Comparison of ENCODE assay signal across 8 cellular contexts in the genomic region with DNA sequence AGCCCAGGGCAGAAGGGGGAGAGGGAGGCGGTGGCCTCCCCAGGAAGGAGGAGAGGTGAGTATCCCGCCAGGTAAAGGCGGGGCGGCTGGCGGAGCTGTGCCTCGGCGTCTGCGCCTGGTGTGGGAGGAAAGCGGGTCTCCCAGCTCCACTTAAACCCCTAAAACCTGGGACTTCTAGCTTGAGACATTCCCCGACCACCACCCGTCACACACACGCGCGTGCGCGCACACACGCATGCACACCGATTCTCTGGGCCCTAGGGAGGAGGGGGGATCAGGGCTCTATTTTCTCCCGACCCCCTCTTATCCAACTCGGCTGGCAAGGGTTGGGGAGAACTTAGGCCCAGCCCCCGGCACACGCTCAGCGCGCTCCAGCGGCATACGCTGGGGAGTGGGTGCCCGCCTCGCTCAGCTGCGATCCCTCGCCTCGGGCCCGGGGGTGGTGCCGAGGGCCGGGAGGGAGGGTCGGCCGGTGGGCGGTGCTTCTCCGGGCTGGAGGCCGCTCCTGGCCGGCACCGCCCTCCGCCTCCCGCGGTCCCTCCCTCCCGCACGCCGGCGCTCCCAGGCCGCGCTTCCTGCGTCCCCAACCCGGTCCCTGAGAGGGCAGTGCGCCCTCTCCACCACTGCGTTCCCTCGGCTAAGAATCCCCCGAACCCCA. TPM values are rescaled to one million over a fixed set of nuclear protein-coding genes. Genes with fewer than 3 reads are reported as not detected.
DNase-seq lines count a peak whose midpoint lies in the region; ATAC-seq, FAIRE-seq and TF ChIP-seq lines count a peak whose summit lies in the region.

A gene with protein sequence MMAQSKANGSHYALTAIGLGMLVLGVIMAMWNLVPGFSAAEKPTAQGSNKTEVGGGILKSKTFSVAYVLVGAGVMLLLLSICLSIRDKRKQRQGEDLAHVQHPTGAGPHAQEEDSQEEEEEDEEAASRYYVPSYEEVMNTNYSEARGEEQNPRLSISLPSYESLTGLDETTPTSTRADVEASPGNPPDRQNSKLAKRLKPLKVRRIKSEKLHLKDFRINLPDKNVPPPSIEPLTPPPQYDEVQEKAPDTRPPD (plus strand): TSS at position 564 of the 658 bp plus-strand sequence. CDS start 61,341 bp downstream, outside the sequence.

- TF ChIP-seq CTCF in AG10803 (conservative IDR thresholded peaks at IDR 0.05; ENCODE audit: low read length) = no peak
- TF ChIP-seq CTCF in PC-3 (conservative IDR thresholded peaks at IDR 0.05; ENCODE audit: low read depth, low read length) = no peak
- no peak for TF ChIP-seq CTCF in kidney (IDR thresholded peaks at IDR 0.05; ENCODE audit: borderline replicate concordance, extremely low read depth, insufficient read depth)
- TF ChIP-seq CTCF in smooth muscle cell (IDR thresholded peaks at IDR 0.05; ENCODE audit: borderline replicate concordance, insufficient read depth, poor library complexity, severe bottlenecking) = no peak

- BruUV-seq in PC-3 (replicated peaks; lab: Mats Ljungman, UMichigan) = TSS peak; percentile 68

- in situ Hi-C loops in GM23248 (cut with MboI) = no loop called here

- intact Hi-C loops in PC-3 (cut with micrococcal nuclease) = loop anchor here (2.0 kb wide), 2 partner anchors 25 kb away; no protein-coding TSS in a partner anchor
- intact Hi-C loops in kidney (cut with DNase I) = loop anchor here (5.0 kb wide), 1 partner anchor 119 kb away; no protein-coding TSS in a partner anchor

- H3K27ac ChIP-seq in GM23248 (no peak within 1 kb of the TSS), PC-3 (ENCODE audit: low read length) (peak within 1 kb of the TSS; percentile 67), kidney (ENCODE audit: low read depth in 2 of 2, low read length in 2 of 2) (peak within 1 kb of the TSS; percentile 83 to 93), smooth muscle cell (ENCODE audit: low read depth) (peak within 1 kb of the TSS; percentile 57)

- peaks cover 60% of the 10 kb centered on the region for H3K27me3 Mint-ChIP-seq in central memory CD8-positive, alpha-beta T cell

- H3K36me3 Mint-ChIP-seq in central memory CD8-positive, alpha-beta T cell (ENCODE audit: insufficient read depth) = no peaks in the 10 kb centered on the region

- H3K9me2 ChIP-seq in GM23248 (ENCODE audit: insufficient read depth) (no peaks in the 10 kb centered on the region), PC-3 (replicated peaks; ENCODE audit: low read length) (no peaks in the 10 kb centered on the region)

- H3K27me3 ChIP-seq in GM23248 (replicated peaks; ENCODE audit: insufficient read depth) (peaks cover 19% of the 10 kb centered on the region), PC-3 (ENCODE audit: low read length) (no peaks in the 10 kb centered on the region), smooth muscle cell (ENCODE audit: low read depth) (no peaks in the 10 kb centered on the region)

- DNase-seq in AG10803 (ENCODE audit: low read depth) (no peak), GM23248 (peak; percentile 56), PC-3 (peak; percentile 77), kidney (peak; percentile 94), smooth muscle cell (lab: John Stamatoyannopoulos, UW; ENCODE audit: unreplicated experiment) (peak; percentile 64), germinal center (ENCODE audit: low spot score) (no peak), AML-193 (lab: John Stamatoyannopoulos, UW) (no peak)
- no peak for DNase-seq in central memory CD8-positive, alpha-beta T cell (ENCODE audit: low spot score in 2 of 2)

- peaks cover 16% of the 10 kb centered on the region for H3K4me1 Mint-ChIP-seq in central memory CD8-positive, alpha-beta T cell

- POLR2A ChIA-PET in PC-3 (lab: Charles Lee; ENCODE audit: unreplicated experiment) = interaction anchor here (0.7 kb wide), 1 partner anchor 25 kb away, joined by 4 read pairs; no protein-coding TSS in a partner anchor

- H3K4me3 ChIP-seq in AG10803 (ENCODE audit: low read length) = peak within 1 kb of the TSS; percentile 64
- H3K4me3 ChIP-seq in GM23248 = peak within 1 kb of the TSS; percentile 75
- H3K4me3 ChIP-seq in PC-3 (ENCODE audit: low read length) = peak within 1 kb of the TSS; percentile 76
- H3K4me3 ChIP-seq in kidney (ENCODE audit: low read length in 2 of 2) = peak within 1 kb of the TSS; percentile 92 to 97
- peak within 1 kb of the TSS; percentile 83 for H3K4me3 ChIP-seq in smooth muscle cell

- no peak for FAIRE-seq in kidney (lab: Jason Lieb, UNC)

- peak within 1 kb of the TSS; percentile 85 for H3K4me2 ChIP-seq in GM23248 (ENCODE audit: unreplicated experiment)
- peak within 1 kb of the TSS; percentile 88 for H3K4me2 ChIP-seq in PC-3 (ENCODE audit: low read length)
- peak within 1 kb of the TSS; percentile 95 for H3K4me2 ChIP-seq in smooth muscle cell

- 0% methylated on average over 24 to 39 of the region's 56 CpGs for WGBS in GM23248 (ENCODE audit: low coverage in 1 of 2, low lambda C conversion rate in 2 of 2, missing lambda C conversion rate in 2 of 2), 2 experiments
- WGBS in smooth muscle cell (ENCODE audit: low lambda C conversion rate) = 1% methylated on average over 31 of the region's 56 CpGs

- peak; percentile 68 for ATAC-seq in PC-3
- no peak for ATAC-seq in central memory CD8-positive, alpha-beta T cell (replicated peaks; ENCODE audit: extremely low read depth, poor library complexity, severe bottlenecking)

- H4K20me1 ChIP-seq in GM23248 (ENCODE audit: insufficient read depth) (no peaks in the 10 kb centered on the region), PC-3 (ENCODE audit: low read length) (no peaks in the 10 kb centered on the region), smooth muscle cell (ENCODE audit: low read depth) (peaks cover 8% of the 10 kb centered on the region)

- H3K9me3 Mint-ChIP-seq in central memory CD8-positive, alpha-beta T cell = no peaks in the 10 kb centered on the region

- no peaks in the 10 kb centered on the region for H3K9me3 ChIP-seq in GM23248 (ENCODE audit: low read depth)
- H3K9me3 ChIP-seq in PC-3 (ENCODE audit: low read length) = no peaks in the 10 kb centered on the region
- no peaks in the 10 kb centered on the region for H3K9me3 ChIP-seq in kidney (ENCODE audit: control insufficient read depth in 1 of 2, low read length in 2 of 2)
- H3K9me3 ChIP-seq in smooth muscle cell (replicated peaks; ENCODE audit: low read depth) = no peaks in the 10 kb centered on the region

- no peaks in the 10 kb centered on the region for H3K4me1 ChIP-seq in GM23248 (ENCODE audit: insufficient read depth)
- peaks cover 22% of the 10 kb centered on the region for H3K4me1 ChIP-seq in PC-3 (ENCODE audit: insufficient read depth, low read length)
- peaks cover 20 to 34% of the 10 kb centered on the region in 2 donors for H3K4me1 ChIP-seq in kidney (ENCODE audit: control insufficient read depth in 1 of 2, insufficient read depth in 1 of 2, low read depth in 1 of 2, low read length in 2 of 2)
- no peaks in the 10 kb centered on the region for H3K4me1 ChIP-seq in smooth muscle cell (ENCODE audit: low read depth)

- H3K9ac ChIP-seq in GM23248 (peak within 1 kb of the TSS; percentile 58), PC-3 (ENCODE audit: low read length) (peak within 1 kb of the TSS; percentile 79), kidney (ENCODE audit: low read length in 2 of 2) (peak within 1 kb of the TSS; percentile 85 to 93), smooth muscle cell (ENCODE audit: low read depth) (peak within 1 kb of the TSS; percentile 53)

- H3K36me3 ChIP-seq in GM23248 (ENCODE audit: low read depth) = no peaks in the 10 kb centered on the region
- H3K36me3 ChIP-seq in PC-3 (ENCODE audit: low read depth, low read length) = no peaks in the 10 kb centered on the region
- no peaks in the 10 kb centered on the region for H3K36me3 ChIP-seq in kidney (ENCODE audit: control insufficient read depth in 1 of 2, insufficient read depth in 2 of 2, low read length in 2 of 2)
- no peaks in the 10 kb centered on the region for H3K36me3 ChIP-seq in smooth muscle cell (ENCODE audit: low read depth)

- H3K27ac Mint-ChIP-seq in central memory CD8-positive, alpha-beta T cell (ENCODE audit: low read depth) = no peak within 1 kb of the TSS

- no peaks in the 10 kb centered on the region for H3K79me2 ChIP-seq in GM23248 (ENCODE audit: insufficient read depth)
- peaks cover 46% of the 10 kb centered on the region for H3K79me2 ChIP-seq in PC-3 (ENCODE audit: low read length)
- H3K79me2 ChIP-seq in smooth muscle cell (ENCODE audit: low read depth) = no peaks in the 10 kb centered on the region

- no peaks in the 10 kb centered on the region for H3F3A ChIP-seq in GM23248 (ENCODE audit: insufficient read depth)
- H3F3A ChIP-seq in PC-3 (ENCODE audit: low read length, unreplicated experiment) = no peaks in the 10 kb centered on the region
- H3F3A ChIP-seq in smooth muscle cell (ENCODE audit: low read depth) = peaks cover 24% of the 10 kb centered on the region

- peak within 1 kb of the TSS; percentile 40 for H3K4me3 Mint-ChIP-seq in central memory CD8-positive, alpha-beta T cell

- CTCF ChIA-PET in PC-3 (lab: Charles Lee) = interaction anchor here (0.5 to 1.8 kb wide), 6 partner anchors 15 to 121 kb away, joined by 3 to 6 read pairs (median 3); no protein-coding TSS in a partner anchor

- H2AFZ ChIP-seq in GM23248 (peak within 1 kb of the TSS; percentile 80), PC-3 (ENCODE audit: low read length) (peak within 1 kb of the TSS; percentile 79), smooth muscle cell (ENCODE audit: low read depth) (peak within 1 kb of the TSS; percentile 90)

RNA-seq across cellular contexts. Expression of the gene that starts here (rescaled TPM):
- 0.38 and 0.54 TPM in 2 replicates for total RNA-seq in GM23248 (2014; rRNA removed; shearing (Covaris generic))
- 0.55 and 0.62 TPM in 2 replicates for polyA plus RNA-seq in GM23248 (2016; fragmentation: Nextera tagmentation; extraction: Ambion mirVana)
- 12.6 and 20.8 TPM in 2 replicates for total RNA-seq in PC-3 (2014; rRNA removed)
- total RNA-seq in kidney = 48.4 TPM
- polyA plus RNA-seq in kidney (ENCODE audit: insufficient read depth, low read depth, low replicate concordance) = 38.1 TPM
- total RNA-seq in smooth muscle cell = 9.5 and 9.8 TPM in 2 replicates
- 10.4 and 14.8 TPM in 2 replicates for polyA plus RNA-seq in smooth muscle cell

Comparison
In these comparisons a context has a peak if more than half of its experiments do, and no peak if none do; other contexts are left out.
1. Peak in DNase-seq, H3K4me3 ChIP-seq, H3K9ac ChIP-seq and H3K4me2 ChIP-seq in GM23248; RNA of the gene not detected or under 1 TPM.
2. DNase-seq: peak in PC-3 (single experiment), kidney (single experiment) and smooth muscle cell (single experiment); none in AG10803 (single experiment), central memory CD8-positive, alpha-beta T cell (0 of 2), germinal center (single experiment) and AML-193 (0 of 2).
3. Peak in every context shown above with its lines, with median percentiles within 50 percentile points of each other: H3K4me3 ChIP-seq, H2AFZ ChIP-seq, H3K4me2 ChIP-seq and H3K9ac ChIP-seq.